ENCODE assay signal across 1 cellular context in the genomic region with DNA sequence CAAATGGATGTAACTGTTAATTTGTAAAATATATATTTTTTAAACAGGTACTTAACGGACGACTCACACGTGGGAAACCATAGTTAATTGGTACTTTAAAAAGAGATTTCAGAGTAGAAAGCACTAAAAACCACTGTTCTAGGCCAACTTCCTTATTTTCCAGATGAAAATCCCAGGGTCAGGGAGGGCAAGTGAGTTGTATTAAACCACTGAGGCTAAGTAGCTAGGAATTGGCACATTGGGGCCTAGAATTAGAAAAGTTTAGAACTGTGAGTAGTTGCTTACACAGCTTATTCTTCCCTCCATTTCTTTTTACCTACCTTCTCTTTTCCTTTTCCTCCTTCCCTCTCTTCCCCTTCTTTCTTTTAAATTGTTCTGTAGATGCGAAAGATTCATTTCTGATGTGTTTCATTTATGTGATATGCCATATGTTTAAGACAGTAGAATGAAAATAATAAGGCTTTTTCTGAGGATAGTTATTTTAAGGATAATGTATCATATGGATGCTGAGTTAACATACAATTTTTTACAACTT.
TF ChIP-seq lines count a peak whose summit lies in the region.

No MANE protein-coding gene starts in this region.

TF ChIP-seq in HCT116, 20 proteins besides CTCF, POLR2A, EP300 and RAD21:
- TF ChIP-seq SP1 (IDR thresholded peaks at IDR 0.05; ENCODE audit: low read depth) (no peak), ATF3 (IDR thresholded peaks at IDR 0.05) (no peak), CBX3 (IDR thresholded peaks at IDR 0.05; ENCODE audit: low read depth) (no peak), FOSL1 (IDR thresholded peaks at IDR 0.05; ENCODE audit: low read depth) (no peak)
